ENCODE assay signal across 13 cellular contexts in the genomic region with DNA sequence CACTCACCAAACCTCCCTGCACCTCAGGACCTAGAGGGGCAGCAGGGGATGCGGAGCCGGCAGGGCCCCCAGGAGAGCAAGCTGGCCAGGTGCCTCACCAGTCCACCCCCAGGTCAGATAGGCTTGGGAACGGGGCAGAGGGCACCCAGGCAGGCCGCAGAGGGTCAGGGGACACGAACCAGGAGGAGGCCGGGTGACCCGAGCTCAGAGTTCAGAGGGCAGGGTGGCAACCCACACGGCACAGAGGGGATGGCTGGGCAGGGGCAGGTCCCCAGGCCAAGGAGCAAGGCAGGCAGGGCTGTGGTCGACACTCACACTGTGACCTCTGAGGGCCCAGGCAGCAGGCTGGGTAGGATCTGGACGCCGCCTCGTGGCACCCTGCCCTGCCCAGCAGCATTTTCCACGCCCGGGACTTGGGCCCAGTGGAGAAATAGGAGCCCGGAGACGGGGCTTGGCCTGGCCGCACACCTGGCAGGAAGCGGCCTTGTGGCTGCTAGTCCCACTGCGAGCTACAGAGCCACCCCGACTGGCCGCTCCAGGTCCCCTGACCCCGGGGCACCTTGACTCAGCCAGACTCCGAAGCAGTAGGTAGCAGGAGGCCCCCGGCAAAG. TPM values are rescaled to one million over a fixed set of nuclear protein-coding genes. Genes with fewer than 3 reads are reported as not detected.
A peak's percentile ranks its signal among the peaks of the same experiment; 100 is the strongest.
DNase-seq lines count a peak whose midpoint lies in the region; ATAC-seq, FAIRE-seq and TF ChIP-seq lines count a peak whose summit lies in the region.
"Had no signal": no experiment of that assay in that cellular context is flagged by ENCODE, and none has a peak within 500 bp of the region (broad histone marks: within the 10 kb centered on the region; RNA-seq: fewer than 3 reads in every experiment).

No MANE protein-coding gene starts in this region.

- peaks cover 40% of the 10 kb centered on the region for H3K79me1 ChIP-seq in neuronal stem cell (ENCODE audit: low read depth, low read length)

- TF ChIP-seq CTCF in mammary epithelial cell (conservative IDR thresholded peaks at IDR 0.05 in 1 of 2, IDR thresholded peaks at IDR 0.05 in 1 of 2; ENCODE audit: extremely low read depth in 1 of 2, insufficient read depth in 1 of 2, low read depth in 1 of 2, low read length in 2 of 2) (no peak), transverse colon (IDR thresholded peaks at IDR 0.05) (no peak)

- peaks cover 2% of the 10 kb centered on the region for H4K20me1 ChIP-seq in mammary epithelial cell (ENCODE audit: insufficient read depth, low read length)

- WGBS in mammary epithelial cell (ENCODE audit: low coverage, missing lambda C conversion rate): 69% methylated on average over 15 of the region's 24 CpGs
- WGBS in neuronal stem cell (ENCODE audit: extremely low coverage in 2 of 2, insufficient read length in 2 of 2, insufficient replicate concordance in 1 of 2), 2 donors: no CpG with 5 or more reads among the region's 24 CpGs
- WGBS in transverse colon (ENCODE audit: low coverage in 1 of 2), 2 donors: 91% methylated on average over 24 of the region's 24 CpGs; no CpG with 5 or more reads in 1 of the 2 donors

- H3K18ac ChIP-seq in neuronal stem cell (ENCODE audit: low read length): no peak overlapping the region

- H2BK120ac ChIP-seq in neuronal stem cell (ENCODE audit: low read depth, low read length): no peak overlapping the region

- CTCF ChIA-PET in mammary epithelial cell (lab: Charles Lee; ENCODE audit: low non-redundant PET): interaction anchor here (0.6 kb wide), 1 partner anchor 90 kb away, joined by 3 read pairs; no protein-coding TSS in a partner anchor

- no peak overlapping the region for H4K91ac ChIP-seq in neuronal stem cell (ENCODE audit: low read depth, low read length, poor library complexity)

- peak overlapping the region; percentile 63 for H2BK12ac ChIP-seq in neuronal stem cell (ENCODE audit: low read length)

- in situ Hi-C loops in mammary epithelial cell (cut with MboI; ENCODE audit: low sequenced_read_pairs in 2 of 2) (no loop called here), transverse colon (cut with MboI; ENCODE audit: low pct_ligation_motif_present in 1 of 4, low pct_unique_long_range_greater_than_20kb in 1 of 4, low sequenced_read_pairs in 3 of 4) (no loop called here)

- H3K4me1 ChIP-seq in mammary epithelial cell (ENCODE audit: insufficient read depth, low read length) (peaks cover 47% of the 10 kb centered on the region), neuronal stem cell (ENCODE audit: control insufficient read depth in 2 of 2, insufficient read depth in 1 of 2, low read depth in 1 of 2, low read length in 2 of 2) (peaks cover 13 to 15% of the 10 kb centered on the region in 2 donors), transverse colon (peaks cover 34 to 42% (median 37%) of the 10 kb centered on the region in 4 donors)

- H3K27ac ChIP-seq in mammary epithelial cell (ENCODE audit: insufficient read depth, low read depth, low read length): peak overlapping the region; percentile 50
- no peak overlapping the region for H3K27ac ChIP-seq in neuronal stem cell (replicated peaks; ENCODE audit: low read length)
- H3K27ac ChIP-seq in transverse colon: peak overlapping the region in 3 of 4 donors; percentile 17 to 28 (median 20)

- peaks cover 87% of the 10 kb centered on the region for H3K79me2 ChIP-seq in mammary epithelial cell (ENCODE audit: insufficient read depth, low read length)

- no peak overlapping the region for H2AK5ac ChIP-seq in neuronal stem cell (ENCODE audit: low read depth, low read length)

- H3K9ac ChIP-seq in mammary epithelial cell (ENCODE audit: insufficient read depth, low read length) (no peak overlapping the region), neuronal stem cell (ENCODE audit: low read depth, low read length, poor library complexity) (peak overlapping the region; percentile 70)

- H2AFZ ChIP-seq in mammary epithelial cell (ENCODE audit: low read depth, low read length) (no peak overlapping the region), neuronal stem cell (ENCODE audit: low read length) (no peak overlapping the region)

- peaks cover 10% of the 10 kb centered on the region for H3K36me3 ChIP-seq in mammary epithelial cell (ENCODE audit: insufficient read depth, low read length)
- peaks cover 18 to 30% of the 10 kb centered on the region in 2 donors for H3K36me3 ChIP-seq in neuronal stem cell (replicated peaks in 1 of 2; ENCODE audit: control insufficient read depth in 2 of 2, insufficient read depth in 2 of 2, low read length in 2 of 2)
- peaks cover 0 to 3% (median 0%) of the 10 kb centered on the region in 4 donors for H3K36me3 ChIP-seq in transverse colon

- no peaks in the 10 kb centered on the region for H3K9me3 ChIP-seq in mammary epithelial cell (replicated peaks; ENCODE audit: insufficient read depth, low read length)
- peaks cover 0 to 9% of the 10 kb centered on the region in 2 donors for H3K9me3 ChIP-seq in neuronal stem cell (replicated peaks in 1 of 2; ENCODE audit: control insufficient read depth in 2 of 2, insufficient read depth in 1 of 2, low read depth in 1 of 2, low read length in 2 of 2)
- no peaks in the 10 kb centered on the region for H3K9me3 ChIP-seq in transverse colon

- intact Hi-C loops in Right ventricle myocardium inferior (cut with DNase I): no loop called here
- intact Hi-C loops in cardiac septum (cut with DNase I): no loop called here
- intact Hi-C loops in mammary epithelial cell (cut with micrococcal nuclease): loop anchor here (1.0 kb wide), 1 partner anchor 36 kb away; the partner anchor contains the start of gene PUSL1
- intact Hi-C loops in transverse colon (cut with DNase I; ENCODE audit: low total_unique reads): no loop called here

- no TSS peak for BruUV-seq in mammary epithelial cell (replicated peaks; lab: Mats Ljungman, UMichigan)

- no peak overlapping the region for H2BK5ac ChIP-seq in neuronal stem cell (ENCODE audit: low read length)

- H3K14ac ChIP-seq in neuronal stem cell (ENCODE audit: low read length): no peak overlapping the region

- dilution Hi-C loops in mammary epithelial cell (cut with HindIII; ENCODE audit: low sequenced_read_pairs): loop anchor here (10.0 kb wide), 2 partner anchors 119 to 169 kb away; partner anchors contain the start of gene TTLL10

- TF ChIP-seq POLR2A in transverse colon (IDR thresholded peaks at IDR 0.05): no peak

- no peak overlapping the region for H3K4ac ChIP-seq in neuronal stem cell (ENCODE audit: low read length)

- peak overlapping the region; percentile 73 for H3K23ac ChIP-seq in neuronal stem cell (ENCODE audit: low read depth, low read length, poor library complexity)

- peak overlapping the region in 2 of 3 experiments; percentile 21 to 34 for H3K4me3 ChIP-seq in mammary epithelial cell (replicated peaks in 1 of 3; ENCODE audit: insufficient read depth in 1 of 3, low read depth in 2 of 3, low read length in 3 of 3)
- no peak overlapping the region for H3K4me3 ChIP-seq in neuronal stem cell (ENCODE audit: low read length in 2 of 2)
- no peak overlapping the region for H3K4me3 ChIP-seq in transverse colon

- H3K27me3 ChIP-seq in mammary epithelial cell (ENCODE audit: insufficient read depth, low read length): no peaks in the 10 kb centered on the region
- no peaks in the 10 kb centered on the region for H3K27me3 ChIP-seq in neuronal stem cell (ENCODE audit: control insufficient read depth in 3 of 3, insufficient read depth in 3 of 3, low read depth in 1 of 3, low read length in 3 of 3)
- no peaks in the 10 kb centered on the region for H3K27me3 ChIP-seq in transverse colon

- H3K4me2 ChIP-seq in mammary epithelial cell (ENCODE audit: insufficient read depth, low read depth, low read length): peak overlapping the region; percentile 98
- H3K4me2 ChIP-seq in neuronal stem cell (ENCODE audit: insufficient read depth, low read length, poor library complexity, severe bottlenecking): no peak overlapping the region

- no peak for FAIRE-seq in HTR-8/SVneo (lab: Jason Lieb, UNC)

- no peak overlapping the region for H2BK15ac ChIP-seq in neuronal stem cell (ENCODE audit: low read length)

- no peak for TF ChIP-seq EP300 in transverse colon (IDR thresholded peaks at IDR 0.05; ENCODE audit: low read depth)

- ATAC-seq in Right ventricle myocardium inferior: peak; percentile 23
- ATAC-seq in HG02970 (IDR thresholded peaks at IDR 0.05; ENCODE audit: low FRiP score, unreplicated experiment): no peak
- ATAC-seq: activated CD8-positive, alpha-beta memory T cell treated with anti-CD3 and anti-CD28 coated beads, Interleukin-2, amount 10 ng/mL, durations not matched to agents 7 days and 5 days had no signal

- H4K8ac ChIP-seq in neuronal stem cell (ENCODE audit: low read depth, low read length): no peak overlapping the region

- DNase-seq in Right ventricle myocardium inferior (ENCODE audit: missing footprints): peak; percentile 67
- DNase-seq in cardiac septum (ENCODE audit: low spot score): no peak
- no peak for DNase-seq in mammary epithelial cell
- DNase-seq in neuronal stem cell (ENCODE audit: low spot score): no peak
- no peak for DNase-seq in transverse colon
- no peak for DNase-seq in HTR-8/SVneo (ENCODE audit: insufficient read length, low spot score)
- no peak for DNase-seq in HPDE6-E6E7 (ENCODE audit: extremely low spot score)
- DNase-seq: MM.1S, NCI-H748 treated with DMSO at 0.1 percent for 48 hours, retina had no signal

RNA-seq across cellular contexts. Expression of gene DVL1, which starts 5.3 kb away (rescaled TPM):
- total RNA-seq in Right ventricle myocardium inferior (119 TPM), cardiac septum (96.2 TPM), mammary epithelial cell (100 to 1,000 TPM in 1 of 2 donors, 10 to 100 TPM in 1; 62.0 to 109 TPM), transverse colon (100 to 1,000 TPM; 103 to 182 (median 115) TPM)
- 37.4 TPM for polyA plus RNA-seq in mammary epithelial cell
- polyA minus RNA-seq in mammary epithelial cell: 20.1 TPM
- polyA plus RNA-seq in neuronal stem cell (2013, experiment 1 of 2): 31.8 TPM
- 31.9 TPM for polyA plus RNA-seq in neuronal stem cell (2013, experiment 2 of 2)

RNA-seq across cellular contexts. Expression of gene TAS1R3, which starts 12.8 kb away (rescaled TPM):
- total RNA-seq in Right ventricle myocardium inferior: 0.51 TPM
- total RNA-seq in cardiac septum: 0.62 TPM
- total RNA-seq in mammary epithelial cell: under 1 TPM in 1 of 2 donors, not detected in 1; under 0.01 TPM
- 0.09 TPM for polyA plus RNA-seq in mammary epithelial cell
- not detected for polyA minus RNA-seq in mammary epithelial cell
- polyA plus RNA-seq in neuronal stem cell (2013, experiment 1 of 2): 0.14 TPM
- 0.12 TPM for polyA plus RNA-seq in neuronal stem cell (2013, experiment 2 of 2)
- total RNA-seq in transverse colon: 1 to 10 TPM in 2 of 4 donors, under 1 TPM in 1, not detected in 1; 0.40 to 2.0 (median 1.9) TPM

RNA-seq across cellular contexts. Expression of gene MXRA8, which starts 14.4 kb away (rescaled TPM):
- total RNA-seq in Right ventricle myocardium inferior (21.8 TPM), cardiac septum (30.5 TPM), mammary epithelial cell (1 to 10 TPM in 1 of 2 donors, not detected in 1; 6.2 TPM), transverse colon (100 to 1,000 TPM in 1 of 4 donors, 10 to 100 TPM in 3; 31.1 to 145 (median 57.1) TPM)
- polyA plus RNA-seq in mammary epithelial cell: 0.09 TPM
- not detected for polyA minus RNA-seq in mammary epithelial cell
- 14.0 TPM for polyA plus RNA-seq in neuronal stem cell (2013, experiment 1 of 2)
- 13.2 TPM for polyA plus RNA-seq in neuronal stem cell (2013, experiment 2 of 2)
- total RNA-seq: dermis microvascular lymphatic vessel endothelial cell had no signal

RNA-seq across cellular contexts. Expression of gene CPTP, which starts 19.3 kb away (rescaled TPM):
- total RNA-seq in Right ventricle myocardium inferior (119 TPM), cardiac septum (50.2 TPM), mammary epithelial cell (10 to 100 TPM; 12.0 to 25.0 TPM), transverse colon (100 to 1,000 TPM in 1 of 4 donors, 10 to 100 TPM in 3; 48.0 to 134 (median 77.7) TPM)
- 16.4 TPM for polyA plus RNA-seq in mammary epithelial cell
- 3.6 TPM for polyA minus RNA-seq in mammary epithelial cell
- polyA plus RNA-seq in neuronal stem cell (2013, experiment 1 of 2): 9.4 TPM
- 9.2 TPM for polyA plus RNA-seq in neuronal stem cell (2013, experiment 2 of 2)

RNA-seq across cellular contexts. Expression of gene INTS11, which starts 19.5 kb away (rescaled TPM):
- total RNA-seq in Right ventricle myocardium inferior (75.7 TPM), cardiac septum (73.8 TPM), mammary epithelial cell (100 to 1,000 TPM in 1 of 2 donors, 10 to 100 TPM in 1; 46.3 to 107 TPM), transverse colon (100 to 1,000 TPM; 118 to 424 (median 140) TPM)
- 109 TPM for polyA plus RNA-seq in mammary epithelial cell
- 162 TPM for polyA minus RNA-seq in mammary epithelial cell
- 73.8 TPM for polyA plus RNA-seq in neuronal stem cell (2013, experiment 1 of 2)
- 72.0 TPM for polyA plus RNA-seq in neuronal stem cell (2013, experiment 2 of 2)

Comparison
In these comparisons a context has a peak if more than half of its experiments do, and no peak if none do; other contexts are left out.
1. H3K4me3 ChIP-seq: peak in mammary epithelial cell (2 of 3); none in neuronal stem cell (0 of 2) and transverse colon (0 of 4).